8 cellular contexts compared by ENCODE assay signal in genomic region chr1:165143437-165144065, GRCh38.
DNase-seq lines count a peak whose midpoint lies in the region; ATAC-seq and TF ChIP-seq lines count a peak whose summit lies in the region.

No MANE protein-coding gene starts in this region.

- H3K4me1 ChIP-seq in heart right ventricle (no peaks in the 10 kb centered on the region), OCI-LY3 (ENCODE audit: low read length) (no peaks in the 10 kb centered on the region)

- TF ChIP-seq CTCF in heart right ventricle (IDR thresholded peaks at IDR 0.05), result peak; percentile 13 to 54 (median 42)
- peak; percentile 92 for TF ChIP-seq CTCF in OCI-LY3 (IDR thresholded peaks at IDR 0.05; ENCODE audit: low read depth, low read length)
- TF ChIP-seq CTCF in dorsolateral prefrontal cortex (IDR thresholded peaks at IDR 0.05 in 54 of 56, conservative IDR thresholded peaks at IDR 0.05 in 2 of 56; ENCODE audit: low read depth in 1 of 56, partially characterized antibody in 56 of 56), result peak in 49 of 56 donors; percentile 12 to 58 (median 41)

- DNase-seq in heart right ventricle, result peak in 1 of 2 donors; percentile 13
- no peak for DNase-seq in Right ventricle myocardium superior
- no peak for DNase-seq in dorsolateral prefrontal cortex
- DNase-seq in stimulated activated CD4-positive, alpha-beta T cell treated with anti-CD3 and anti-CD28 coated beads, Interleukin-1b, Interleukin-23, amount 100 ng/mL, for 48 hours, result peak; percentile 11
- no peak for DNase-seq in stimulated activated naive CD4-positive, alpha-beta T cell treated with Interleukin-2 at 50 U/mL for 16 hours (lab: John Stamatoyannopoulos, UW)
- DNase-seq in T-helper 9 cell, result no peak
- no peak for DNase-seq in dedifferentiated amniotic fluid mesenchymal stem cell (ENCODE audit: extremely low spot score)

- no peaks in the 10 kb centered on the region for H3K36me3 ChIP-seq in heart right ventricle
- no peaks in the 10 kb centered on the region for H3K36me3 ChIP-seq in OCI-LY3 (replicated peaks; ENCODE audit: low read depth, low read length)

- intact Hi-C loops in heart right ventricle (cut with DNase I) (loop anchor here in 5 of 10 donors (2.0 to 10.0 kb wide), 5 partner anchors 221 to 451 kb away; no protein-coding TSS in a partner anchor), Right ventricle myocardium superior (cut with DNase I) (no loop called here), dorsolateral prefrontal cortex (cut with DNase I) (loop anchor here in 1 of 2 donors (1.0 to 2.0 kb wide), 2 partner anchors 21 to 225 kb away; no protein-coding TSS in a partner anchor)

- no peaks in the 10 kb centered on the region for H3K79me2 ChIP-seq in OCI-LY3 (ENCODE audit: low read length)

- no peak overlapping the region for H2AFZ ChIP-seq in OCI-LY3 (ENCODE audit: low read depth, low read length)

- no peak overlapping the region for H3K4me2 ChIP-seq in OCI-LY3 (ENCODE audit: low read length)

- no peak overlapping the region for H3K27ac ChIP-seq in heart right ventricle
- no peak overlapping the region for H3K27ac ChIP-seq in OCI-LY3 (ENCODE audit: low read length)
- no peak overlapping the region for H3K27ac ChIP-seq in dorsolateral prefrontal cortex

- no peaks in the 10 kb centered on the region for H4K20me1 ChIP-seq in OCI-LY3 (ENCODE audit: insufficient read depth, low read length)

- no peak overlapping the region for H3K9ac ChIP-seq in OCI-LY3 (ENCODE audit: low read length)

- 42 to 56% methylated on average over 4 of the region's 4 CpGs for WGBS in heart right ventricle, 2 donors

- no peaks in the 10 kb centered on the region for H3K9me3 ChIP-seq in heart right ventricle
- no peaks in the 10 kb centered on the region for H3K9me3 ChIP-seq in OCI-LY3 (ENCODE audit: insufficient read depth, low read length)

- no peak overlapping the region for H3K4me3 ChIP-seq in heart right ventricle
- no peak overlapping the region for H3K4me3 ChIP-seq in OCI-LY3 (ENCODE audit: low read length)
- no peak overlapping the region for H3K4me3 ChIP-seq in dorsolateral prefrontal cortex

- no peak for ATAC-seq in heart right ventricle
- no peak for ATAC-seq in Right ventricle myocardium superior (ENCODE audit: poor library complexity)

- H3K27me3 ChIP-seq in heart right ventricle (peaks cover 0 to 79% (median 34%) of the 10 kb centered on the region in 7 donors), OCI-LY3 (ENCODE audit: low read depth, low read length) (peaks cover 46% of the 10 kb centered on the region), dorsolateral prefrontal cortex (peaks cover 0 to 51% (median 10%) of the 10 kb centered on the region in 45 donors)

Comparison
In these comparisons a context has a peak if more than half of its experiments do, and no peak if none do; other contexts are left out.
1. CTCF ChIP-seq: peak in every context shown above with its lines; median percentile 92 in OCI-LY3; 42 in heart right ventricle; 41 in dorsolateral prefrontal cortex.